ENCODE assay signal across 8 cellular contexts in genomic region chr5:139848508-139849100, GRCh38. TPM values are rescaled to one million over a fixed set of nuclear protein-coding genes. Genes with fewer than 3 reads are reported as not detected.
DNase-seq lines count a peak whose midpoint lies in the region; ATAC-seq, FAIRE-seq and TF ChIP-seq lines count a peak whose summit lies in the region.

No MANE protein-coding gene starts in this region.

- no peak for TF ChIP-seq CTCF in nephron (IDR thresholded peaks at IDR 0.05; ENCODE audit: unreplicated experiment in 3 of 3)

- FAIRE-seq in H54 (lab: Jason Lieb, UNC), result no peak

- ATAC-seq in GM21529 (IDR thresholded peaks at IDR 0.05; ENCODE audit: unreplicated experiment) (peak; percentile 13), T-cell (replicated peaks in 1 of 4) (peak; percentile 31 to 39 (median 38)), aorta (ENCODE audit: low FRiP score) (peak; percentile 16)

- H3K27ac ChIP-seq in duodenal mucosa (ENCODE audit: low read depth, low read length) (no peak overlapping the region), aorta (ENCODE audit: low read depth in 1 of 2, low read length in 2 of 2) (peak overlapping the region; percentile 34 to 44)

- DNase-seq in T-cell (peak in 25 of 34 experiments; percentile 2 to 42 (median 27)), aorta (peak; percentile 64 to 84), OCI-M1 (lab: John Stamatoyannopoulos, UW) (no peak), H54 (ENCODE audit: insufficient read length, low spot score) (no peak), HuH-7.5 (ENCODE audit: low spot score) (no peak)

- intact Hi-C loops in aorta (cut with DNase I), result no loop called here

- no peak overlapping the region for H3K9ac ChIP-seq in duodenal mucosa (ENCODE audit: low read depth in 1 of 2, low read length in 2 of 2)

- CTCF ChIA-PET in T-cell (lab: Charles Lee), result interaction anchor here in 1 of 2 donors (2.6 kb wide), 1 partner anchor 61 kb away, joined by 16 read pairs; no protein-coding TSS in a partner anchor

- POLR2A ChIA-PET in T-cell (lab: Charles Lee), result interaction anchor here in 1 of 2 donors (0.5 kb wide), 1 partner anchor 117 kb away, joined by 5 read pairs; no protein-coding TSS in a partner anchor

- TF ChIP-seq POLR2A in H54 (IDR thresholded peaks at IDR 0.05; ENCODE audit: low read depth, low read length), result no peak

- H3K4me3 Mint-ChIP-seq in T-cell (peak overlapping the region; percentile 64 to 82 (median 76)), nephron (peak overlapping the region; percentile 69 to 73 (median 69))

- H3K36me3 Mint-ChIP-seq in T-cell, result no peaks in the 10 kb centered on the region
- H3K36me3 Mint-ChIP-seq in nephron (ENCODE audit: low read depth), result no peaks in the 10 kb centered on the region

- H3K4me1 ChIP-seq in duodenal mucosa (ENCODE audit: control insufficient read depth in 1 of 2, insufficient read depth in 2 of 2, low read length in 2 of 2) (peaks cover 3 to 5% of the 10 kb centered on the region in 2 donors), aorta (ENCODE audit: control insufficient read depth in 1 of 2, insufficient read depth in 2 of 2, low read length in 2 of 2) (no peaks in the 10 kb centered on the region)

- no peaks in the 10 kb centered on the region for H3K9me3 Mint-ChIP-seq in T-cell
- no peaks in the 10 kb centered on the region for H3K9me3 Mint-ChIP-seq in nephron

- H3K27me3 Mint-ChIP-seq in T-cell (peaks cover 9 to 19% of the 10 kb centered on the region in 2 donors), nephron (ENCODE audit: low read depth) (peaks cover 66% of the 10 kb centered on the region)

- 11 to 16% methylated on average over 33 to 43 of the region's 43 CpGs for WGBS in aorta, 2 donors

- H3K27me3 ChIP-seq in duodenal mucosa (ENCODE audit: control insufficient read depth in 1 of 2, insufficient read depth in 2 of 2, low read length in 2 of 2) (peaks cover 14 to 23% of the 10 kb centered on the region in 2 donors), aorta (ENCODE audit: control insufficient read depth in 1 of 2, insufficient read depth in 2 of 2, low read length in 1 of 2) (no peaks in the 10 kb centered on the region)

- H3K9me3 ChIP-seq in duodenal mucosa (ENCODE audit: control insufficient read depth in 1 of 2, low read length in 2 of 2), result no peaks in the 10 kb centered on the region
- H3K9me3 ChIP-seq in aorta (ENCODE audit: control insufficient read depth, low read length), result no peaks in the 10 kb centered on the region

- peaks cover 9 to 25% (median 16%) of the 10 kb centered on the region in 3 donors for H3K4me1 Mint-ChIP-seq in T-cell
- peaks cover 5% of the 10 kb centered on the region for H3K4me1 Mint-ChIP-seq in nephron

- H3K27ac Mint-ChIP-seq in T-cell (peak overlapping the region; percentile 53 to 63), nephron (no peak overlapping the region)

- peak overlapping the region; percentile 35 to 51 for H3K4me3 ChIP-seq in duodenal mucosa (ENCODE audit: low read depth in 1 of 2, low read length in 2 of 2)
- peak overlapping the region; percentile 63 to 68 for H3K4me3 ChIP-seq in aorta (ENCODE audit: low read length in 2 of 2)

- no peaks in the 10 kb centered on the region for H3K36me3 ChIP-seq in duodenal mucosa (ENCODE audit: control insufficient read depth in 1 of 2, insufficient read depth in 2 of 2, low read length in 2 of 2)
- no peaks in the 10 kb centered on the region for H3K36me3 ChIP-seq in aorta (ENCODE audit: control insufficient read depth in 1 of 2, insufficient read depth in 2 of 2, low read length in 1 of 2)

RNA-seq across cellular contexts. Expression of gene PSD2, which starts 53.0 kb away (rescaled TPM):
- under 1 TPM in 3 of 5 donors, not detected in 2; 0.07 to 0.15 (median 0.09) TPM for total RNA-seq in T-cell
- total RNA-seq in aorta, result under 1 TPM; 0.30 to 0.62 TPM
- polyA plus RNA-seq in aorta, result under 1 TPM in 1 of 2 donors, not detected in 1; 0.41 TPM

Comparison
In these comparisons a context has a peak if more than half of its experiments do, and no peak if none do; other contexts are left out.
1. DNase-seq: peak in T-cell (25 of 34) and aorta (2 of 2); none in OCI-M1 (single experiment), H54 (single experiment) and HuH-7.5 (single experiment).
2. H3K27ac Mint-ChIP-seq: peak in T-cell (2 of 2); none in nephron (0 of 3).
3. Peak in every context shown above with its lines, with median percentiles within 50 percentile points of each other: ATAC-seq.